ENCODE assay signal across 12 cellular contexts in the genomic region with DNA sequence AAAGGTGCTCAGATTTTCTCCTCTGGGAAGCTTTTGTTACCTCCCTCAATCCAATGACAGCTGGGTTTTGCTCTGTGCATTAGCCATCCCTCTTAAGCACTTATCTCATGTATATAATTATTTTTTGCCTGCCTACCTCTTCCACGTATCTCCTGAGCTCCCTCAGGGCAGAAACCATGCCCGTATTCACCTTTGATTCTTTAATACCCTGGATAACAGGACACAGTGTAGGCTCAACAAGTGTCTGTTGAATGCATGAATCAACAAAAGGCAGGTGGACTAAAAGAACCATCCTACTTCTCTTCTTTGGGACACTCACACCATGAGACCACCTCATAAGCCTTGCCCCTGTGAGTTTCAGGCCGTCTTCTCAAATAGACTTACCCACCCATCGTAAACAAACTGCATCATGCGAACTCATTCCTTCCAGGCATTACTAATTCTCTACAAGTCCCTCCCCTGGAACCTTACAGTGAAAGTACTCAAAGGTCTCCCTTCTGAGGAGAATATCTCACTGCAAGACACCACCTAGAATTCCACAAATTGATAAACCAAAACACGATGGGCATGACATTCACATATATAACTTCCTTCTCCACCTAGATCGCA. TPM values are rescaled to one million over a fixed set of nuclear protein-coding genes. Genes with fewer than 3 reads are reported as not detected.
A peak's percentile ranks its signal among the peaks of the same experiment; 100 is the strongest.
DNase-seq lines count a peak whose midpoint lies in the region; ATAC-seq and TF ChIP-seq lines count a peak whose summit lies in the region.
"Had no signal": no experiment of that assay in that cellular context is flagged by ENCODE, and none has a peak within 500 bp of the region (broad histone marks: within the 10 kb centered on the region; RNA-seq: fewer than 3 reads in every experiment).

No MANE protein-coding gene starts in this region.

- H3K4me1 ChIP-seq in DND-41 (ENCODE audit: insufficient read depth, low read length): peaks cover 43% of the 10 kb centered on the region
- peaks cover 39 to 56% of the 10 kb centered on the region in 2 donors for H3K4me1 ChIP-seq in duodenal mucosa (ENCODE audit: control insufficient read depth in 1 of 2, insufficient read depth in 2 of 2, low read length in 2 of 2)
- peaks cover 0 to 76% (median 64%) of the 10 kb centered on the region in 4 donors for H3K4me1 ChIP-seq in sigmoid colon

- no peak overlapping the region for H2AFZ ChIP-seq in DND-41 (ENCODE audit: low read depth, low read length)

- H3K9ac ChIP-seq in DND-41 (ENCODE audit: low read depth, low read length) (no peak overlapping the region), duodenal mucosa (ENCODE audit: low read depth in 1 of 2, low read length in 2 of 2) (peak overlapping the region in 1 of 2 donors; percentile 16)

- 0 out of 2 replicates have a peak overlapping the region, but pooled peaks have one; percentile 71 for H3K4me2 ChIP-seq in DND-41 (ENCODE audit: insufficient read depth, low read length)

- WGBS in sigmoid colon, 2 donors: 29 to 60% methylated on average over 7 of the region's 7 CpGs

- DNase-seq in DND-41 (no peak), NCI-H69 (lab: John Stamatoyannopoulos, UW) (peak; percentile 49), sigmoid colon (no peak), NAMALWA (ENCODE audit: low spot score) (no peak), kidney tubule cell (ENCODE audit: low spot score) (no peak)
- DNase-seq in stimulated activated naive CD4-positive, alpha-beta T cell treated with Interleukin-2 at 50 U/mL for 16 hours (lab: John Stamatoyannopoulos, UW): no peak
- DNase-seq: activated CD4-positive, alpha-beta T cell treated with anti-CD3 and anti-CD28 coated beads, Interleukin-2, amount 50 U/mL, for 48 hours; aorta; lower lobe of right lung; NCI-H187 treated with DMSO at 0.1 percent for 48 hours had no signal

- TF ChIP-seq CTCF in DND-41 (IDR thresholded peaks at IDR 0.05; ENCODE audit: borderline replicate concordance, extremely low read depth, low read length, poor library complexity, severe bottlenecking) (no peak), sigmoid colon (IDR thresholded peaks at IDR 0.05) (no peak)

- ATAC-seq in DND-41 (ENCODE audit: insufficient read depth, low read depth) (no peak), GM19351 (IDR thresholded peaks at IDR 0.05; ENCODE audit: unreplicated experiment) (no peak)

- TF ChIP-seq EP300 in sigmoid colon (IDR thresholded peaks at IDR 0.05): no peak

- TF ChIP-seq POLR2A in sigmoid colon (IDR thresholded peaks at IDR 0.05): no peak

- no peaks in the 10 kb centered on the region for H3K9me3 ChIP-seq in DND-41 (ENCODE audit: insufficient read depth, low read length, severe bottlenecking)
- H3K9me3 ChIP-seq in duodenal mucosa (ENCODE audit: control insufficient read depth in 1 of 2, low read length in 2 of 2): no peaks in the 10 kb centered on the region
- no peaks in the 10 kb centered on the region for H3K9me3 ChIP-seq in sigmoid colon
- H3K9me3 ChIP-seq: lower lobe of right lung had no signal

- H3K27me3 ChIP-seq in DND-41 (ENCODE audit: insufficient read depth, low read length, poor library complexity) (no peaks in the 10 kb centered on the region), duodenal mucosa (ENCODE audit: control insufficient read depth in 1 of 2, insufficient read depth in 2 of 2, low read length in 2 of 2) (no peaks in the 10 kb centered on the region), sigmoid colon (no peaks in the 10 kb centered on the region)

- H3K27ac ChIP-seq in DND-41 (ENCODE audit: low read length) (no peak overlapping the region), duodenal mucosa (ENCODE audit: low read depth, low read length) (peak overlapping the region; percentile 43), sigmoid colon (peak overlapping the region; percentile 8 to 93 (median 34))

- no peaks in the 10 kb centered on the region for H3K36me3 ChIP-seq in DND-41 (ENCODE audit: insufficient read depth, low read length)
- H3K36me3 ChIP-seq in duodenal mucosa (ENCODE audit: control insufficient read depth in 1 of 2, insufficient read depth in 2 of 2, low read length in 2 of 2): peaks cover 0 to 4% of the 10 kb centered on the region in 2 donors
- peaks cover 0 to 4% (median 0%) of the 10 kb centered on the region in 4 donors for H3K36me3 ChIP-seq in sigmoid colon

- peaks cover 34% of the 10 kb centered on the region; the same call in 1 of the 2 replicates for H4K20me1 ChIP-seq in DND-41 (ENCODE audit: insufficient read depth, low read length)

- intact Hi-C loops in sigmoid colon (cut with DNase I): no loop called here

- peaks cover 80% of the 10 kb centered on the region for H3K79me2 ChIP-seq in DND-41 (ENCODE audit: insufficient read depth, low read length)

- H3K4me3 ChIP-seq in DND-41 (ENCODE audit: low read depth in 1 of 2, low read length in 2 of 2): no peak overlapping the region
- peak overlapping the region; percentile 18 to 92 for H3K4me3 ChIP-seq in duodenal mucosa (ENCODE audit: low read depth in 1 of 2, low read length in 2 of 2)
- no peak overlapping the region for H3K4me3 ChIP-seq in sigmoid colon

RNA-seq across cellular contexts. Expression of gene ARHGAP17, which starts 3.2 kb away (rescaled TPM):
- 10 to 100 TPM; 27.1 to 44.3 (median 35.5) TPM for total RNA-seq in sigmoid colon
- polyA plus RNA-seq in sigmoid colon: 10 to 100 TPM; 46.8 to 55.6 (median 50.6) TPM

Comparison
In these comparisons a context has a peak if more than half of its experiments do, and no peak if none do; other contexts are left out.
1. H3K4me3 ChIP-seq: peak in duodenal mucosa (2 of 2); none in DND-41 (0 of 2) and sigmoid colon (0 of 4).